40 cellular contexts compared by ENCODE assay signal in genomic region chr2:118932949-118933348, GRCh38. TPM values are rescaled to one million over a fixed set of nuclear protein-coding genes. Genes with fewer than 3 reads are reported as not detected.
"Had no signal": no experiment of that assay in that cellular context is flagged by ENCODE, and none has a peak within 500 bp of the region (broad histone marks: within the 10 kb centered on the region; RNA-seq: fewer than 3 reads in every experiment).

No MANE protein-coding gene starts in this region.

- H3K4me1 Mint-ChIP-seq: activated naive CD4-positive, alpha-beta T cell treated with anti-CD3 and anti-CD28 coated beads, Interleukin-2, amount 10 ng/mL, durations not matched to agents 7 days and 5 days; activated naive CD4-positive, alpha-beta T cell treated with anti-CD3 and anti-CD28 coated beads, Interleukin-2, amount 50 U/mL, for 24 hours; activated naive CD8-positive, alpha-beta T cell treated with anti-CD3 and anti-CD28 coated beads for 36 hours; activated naive CD8-positive, alpha-beta T cell treated with anti-CD3 and anti-CD28 coated beads, Interleukin-2, amount 10 ng/mL, durations not matched to agents 7 days and 5 days; activated naive CD8-positive, alpha-beta T cell treated with anti-CD3 and anti-CD28 coated beads, Interleukin-2, amount 50 U/mL, for 24 hours; activated T-helper 17 cell treated with anti-CD3 and anti-CD28 coated beads, Interleukin-2, amount 50 U/mL, for 72 hours; brain; central memory CD8-positive, alpha-beta T cell had no signal

- H3K9me3 ChIP-seq: body of pancreas had no signal

- H3K4me3 Mint-ChIP-seq: activated naive CD4-positive, alpha-beta T cell treated with anti-CD3 and anti-CD28 coated beads for 36 hours; activated naive CD4-positive, alpha-beta T cell treated with anti-CD3 and anti-CD28 coated beads, Interleukin-2, amount 10 ng/mL, durations not matched to agents 7 days and 5 days; activated naive CD4-positive, alpha-beta T cell treated with anti-CD3 and anti-CD28 coated beads, Interleukin-2, amount 50 U/mL, for 24 hours; activated naive CD8-positive, alpha-beta T cell; activated naive CD8-positive, alpha-beta T cell treated with anti-CD3 and anti-CD28 coated beads for 36 hours; activated naive CD8-positive, alpha-beta T cell treated with anti-CD3 and anti-CD28 coated beads, Interleukin-2, amount 10 ng/mL, durations not matched to agents 7 days and 5 days; activated naive CD8-positive, alpha-beta T cell treated with anti-CD3 and anti-CD28 coated beads, Interleukin-2, amount 50 U/mL, for 24 hours; activated T-cell treated with anti-CD3 and anti-CD28 coated beads, Interleukin-2, amount 50 U/mL, for 24 hours; activated T-cell treated with anti-CD3 and anti-CD28 coated beads, Interleukin-2, amount 50 U/mL, for 4 hours; activated T-cell treated with anti-CD3 and anti-CD28 coated beads, Interleukin-2, amount 50 U/mL, for 72 hours; activated T-helper 1 cell treated with anti-CD3 and anti-CD28 coated beads, Interleukin-12 subunit alpha, Interleukin-12 subunit beta, Interleukin-2, Interleukin-4 antibody, amounts not matched to agents 30 ng/mL and 10 ng/mL and 1 ng/mL, durations not matched to agents 14 hours and 24 hours and 36 hours; activated T-helper 17 cell treated with anti-CD3 and anti-CD28 coated beads, Interleukin-2, amount 50 U/mL, for 72 hours; brain; central memory CD8-positive, alpha-beta T cell had no signal

- H3K4me1 ChIP-seq: adrenal gland, ascending aorta, body of pancreas, breast epithelium had no signal

- DNase-seq: activated effector memory CD4-positive, alpha-beta T cell treated with anti-CD3 and anti-CD28 coated beads, Interleukin-2, amount 50 U/mL, for 16 hours; activated effector memory CD4-positive, alpha-beta T cell treated with Interleukin-2 at 50 U/mL for 16 hours; activated gamma-delta T cell; activated gamma-delta T cell treated with Interleukin-2 at 50 U/mL for 16 hours; activated naive CD4-positive, alpha-beta T cell; activated naive CD4-positive, alpha-beta T cell treated with anti-CD3 and anti-CD28 coated beads for 36 hours; activated naive CD4-positive, alpha-beta T cell treated with anti-CD3 and anti-CD28 coated beads, Interleukin-2, amount 10 ng/mL, durations not matched to agents 7 days and 5 days; activated naive CD4-positive, alpha-beta T cell treated with anti-CD3 and anti-CD28 coated beads, Interleukin-2, amount 50 U/mL, for 16 hours; activated naive CD4-positive, alpha-beta T cell treated with Interleukin-2 at 50 U/mL for 16 hours; activated naive CD8-positive, alpha-beta T cell treated with anti-CD3 and anti-CD28 coated beads for 36 hours; activated naive CD8-positive, alpha-beta T cell treated with anti-CD3 and anti-CD28 coated beads, Interleukin-2, amount 10 ng/mL, durations not matched to agents 7 days and 5 days; activated naive CD8-positive, alpha-beta T cell treated with anti-CD3 and anti-CD28 coated beads, Interleukin-2, amount 50 U/mL, for 24 hours; activated T-cell treated with anti-CD3 and anti-CD28 coated beads, Interleukin-2, amount 50 U/mL, for 24 hours; activated T-cell treated with anti-CD3 and anti-CD28 coated beads, Interleukin-2, amount 50 U/mL, for 4 hours; activated T-cell treated with anti-CD3 and anti-CD28 coated beads, Interleukin-2, amount 50 U/mL, for 48 hours; activated T-cell treated with anti-CD3 and anti-CD28 coated beads, Interleukin-2, amount 50 U/mL, for 72 hours; adrenal gland; amniotic stem cell; amygdala; anterior cingulate cortex; aorta; body of pancreas; brain microvascular endothelial cell; caudate nucleus; central memory CD4-positive, alpha-beta T cell; cerebellar nuclear complex had no signal

- H3K27ac ChIP-seq: adrenal gland, ascending aorta, body of pancreas, brain microvascular endothelial cell, breast epithelium, cardiac muscle cell had no signal

- H3K27ac Mint-ChIP-seq: activated naive CD4-positive, alpha-beta T cell treated with anti-CD3 and anti-CD28 coated beads for 36 hours; activated naive CD4-positive, alpha-beta T cell treated with anti-CD3 and anti-CD28 coated beads, Interleukin-2, amount 10 ng/mL, durations not matched to agents 7 days and 5 days; activated naive CD4-positive, alpha-beta T cell treated with anti-CD3 and anti-CD28 coated beads, Interleukin-2, amount 50 U/mL, for 24 hours; activated naive CD4-positive, alpha-beta T cell treated with anti-CD3 and anti-CD28 coated beads, Interleukin-2, amount 50 U/mL, for 72 hours; activated naive CD8-positive, alpha-beta T cell; activated naive CD8-positive, alpha-beta T cell treated with anti-CD3 and anti-CD28 coated beads for 36 hours; activated naive CD8-positive, alpha-beta T cell treated with anti-CD3 and anti-CD28 coated beads, Interleukin-2, amount 10 ng/mL, durations not matched to agents 7 days and 5 days; activated naive CD8-positive, alpha-beta T cell treated with anti-CD3 and anti-CD28 coated beads, Interleukin-2, amount 50 U/mL, for 24 hours; activated T-cell treated with anti-CD3 and anti-CD28 coated beads, Interleukin-2, amount 50 U/mL, for 24 hours; activated T-cell treated with anti-CD3 and anti-CD28 coated beads, Interleukin-2, amount 50 U/mL, for 72 hours; activated T-helper 1 cell treated with anti-CD3 and anti-CD28 coated beads, Interleukin-12 subunit alpha, Interleukin-12 subunit beta, Interleukin-2, Interleukin-4 antibody, amounts not matched to agents 30 ng/mL and 10 ng/mL and 1 ng/mL, durations not matched to agents 14 hours and 24 hours and 36 hours; activated T-helper 17 cell treated with anti-CD3 and anti-CD28 coated beads, Interleukin-2, amount 50 U/mL, for 72 hours; activated T-helper 2 cell treated with anti-CD3 and anti-CD28 coated beads, Interferon-gamma antibody, Interleukin-2, Interleukin-4, amounts not matched to agents 10 μg/mL and 5 μg/mL and 100 μg/mL, durations not matched to agents 14 hours and 24 hours and 36 hours; brain had no signal

- H3K27me3 Mint-ChIP-seq: activated naive CD4-positive, alpha-beta T cell treated with anti-CD3 and anti-CD28 coated beads, Interleukin-2, amount 10 ng/mL, durations not matched to agents 7 days and 5 days; activated naive CD4-positive, alpha-beta T cell treated with anti-CD3 and anti-CD28 coated beads, Interleukin-2, amount 50 U/mL, for 24 hours; activated naive CD8-positive, alpha-beta T cell; activated naive CD8-positive, alpha-beta T cell treated with anti-CD3 and anti-CD28 coated beads for 36 hours; activated naive CD8-positive, alpha-beta T cell treated with anti-CD3 and anti-CD28 coated beads, Interleukin-2, amount 50 U/mL, for 24 hours; activated T-cell treated with anti-CD3 and anti-CD28 coated beads, Interleukin-2, amount 50 U/mL, for 24 hours; activated T-helper 17 cell treated with anti-CD3 and anti-CD28 coated beads, Interleukin-2, amount 50 U/mL, for 72 hours; central memory CD8-positive, alpha-beta T cell had no signal

- H3K36me3 Mint-ChIP-seq: activated naive CD4-positive, alpha-beta T cell treated with anti-CD3 and anti-CD28 coated beads, Interleukin-2, amount 10 ng/mL, durations not matched to agents 7 days and 5 days; activated naive CD8-positive, alpha-beta T cell; brain had no signal

- H3K27me3 ChIP-seq: adrenal gland, ascending aorta, body of pancreas, brain microvascular endothelial cell, breast epithelium, cardiac muscle cell had no signal

- H3K36me3 ChIP-seq: adrenal gland, ascending aorta, brain microvascular endothelial cell, breast epithelium, cardiac muscle cell had no signal

- H3K4me3 ChIP-seq: adrenal gland, ascending aorta, body of pancreas, breast epithelium, cardiac muscle cell had no signal

RNA-seq across cellular contexts. Expression of gene MARCO, which starts 9.0 kb away (rescaled TPM):
- total RNA-seq: activated naive CD4-positive, alpha-beta T cell treated with anti-CD3 and anti-CD28 coated beads for 36 hours; activated naive CD4-positive, alpha-beta T cell treated with anti-CD3 and anti-CD28 coated beads, Interleukin-2, amount 50 U/mL, for 72 hours; activated naive CD8-positive, alpha-beta T cell treated with anti-CD3 and anti-CD28 coated beads for 36 hours; activated T-cell treated with anti-CD3 and anti-CD28 coated beads, Interleukin-2, amount 50 U/mL, for 72 hours; activated T-helper 1 cell treated with anti-CD3 and anti-CD28 coated beads, Interleukin-12 subunit alpha, Interleukin-12 subunit beta, Interleukin-2, Interleukin-4 antibody, amounts not matched to agents 30 ng/mL and 10 ng/mL and 1 ng/mL, durations not matched to agents 14 hours and 24 hours and 36 hours; activated T-helper 17 cell treated with anti-CD3 and anti-CD28 coated beads, Interleukin-2, amount 50 U/mL, for 72 hours; activated T-helper 2 cell treated with anti-CD3 and anti-CD28 coated beads, Interferon-gamma antibody, Interleukin-2, Interleukin-4, amounts not matched to agents 10 μg/mL and 5 μg/mL and 100 μg/mL, durations not matched to agents 14 hours and 24 hours and 36 hours; astrocyte; bronchial epithelial cell; cardiac muscle cell; chondrocyte had no signal
